ENCODE assay signal across 8 cellular contexts in the genomic region with DNA sequence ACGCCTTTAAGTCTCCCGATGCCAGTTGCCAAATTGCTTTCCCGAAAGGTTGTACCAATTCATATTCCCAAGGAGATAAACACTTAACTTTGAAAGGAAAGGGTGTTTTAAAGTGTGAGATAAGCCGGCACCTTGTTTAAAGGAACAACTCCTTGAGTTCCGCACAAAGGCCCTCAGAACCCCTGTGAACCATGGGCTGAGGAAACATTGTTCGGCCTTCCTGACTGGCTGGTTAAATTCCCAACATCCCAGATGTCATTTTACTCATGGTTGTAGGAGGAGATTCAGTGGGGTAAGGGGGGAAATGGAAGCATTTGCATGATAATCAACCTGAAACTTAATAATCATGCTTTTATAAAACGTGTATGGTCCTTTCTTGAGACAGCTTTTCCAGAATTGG.
"Had no signal": no experiment of that assay in that cellular context is flagged by ENCODE, and none has a peak within 500 bp of the region (broad histone marks: within the 10 kb centered on the region; RNA-seq: fewer than 3 reads in every experiment).

No MANE protein-coding gene starts in this region.

- ATAC-seq: GM12878 had no signal

- H3K4me3 ChIP-seq: GM12878 had no signal

- DNase-seq: GDM1, GF-D8 had no signal

- FAIRE-seq: G401.6, GM12878, GM12891, GM12892, GM18507, GM19239 had no signal
